Comparison of ENCODE assay signal across 13 cellular contexts in genomic region chr1:168893359-168893791, GRCh38.
DNase-seq lines count a peak whose midpoint lies in the region; ATAC-seq and TF ChIP-seq lines count a peak whose summit lies in the region.
"Had no signal": no experiment of that assay in that cellular context is flagged by ENCODE, and none has a peak within 500 bp of the region (broad histone marks: within the 10 kb centered on the region; RNA-seq: fewer than 3 reads in every experiment).

No MANE protein-coding gene starts in this region.

- peak; percentile 41 for ATAC-seq in upper lobe of right lung
- no peak for ATAC-seq in GM19452 (IDR thresholded peaks at IDR 0.05; ENCODE audit: unreplicated experiment)
- ATAC-seq: HepG2; natural killer cell treated with Interleukin-12 subunit alpha and Interleukin-12 subunit beta and Interleukin-15 and Interleukin-18, amount 100 ng/mL, for 72 hours had no signal

- H3K4me1 ChIP-seq in esophagus muscularis mucosa, result no peaks in the 10 kb centered on the region
- no peaks in the 10 kb centered on the region for H3K4me1 ChIP-seq in muscle layer of duodenum (ENCODE audit: control insufficient read depth in 1 of 2, insufficient read depth in 2 of 2, low read length in 2 of 2)
- H3K4me1 ChIP-seq in upper lobe of right lung, result no peaks in the 10 kb centered on the region

- H3K4me3 ChIP-seq in esophagus muscularis mucosa (peak overlapping the region in 1 of 4 donors; percentile 1), muscle layer of duodenum (ENCODE audit: low read depth in 1 of 2, low read length in 2 of 2) (no peak overlapping the region), upper lobe of right lung (no peak overlapping the region)

- TF ChIP-seq CTCF in esophagus muscularis mucosa (IDR thresholded peaks at IDR 0.05) (no peak), upper lobe of right lung (IDR thresholded peaks at IDR 0.05) (no peak)

- WGBS in esophagus muscularis mucosa, result 65% methylated on average over 3 of the region's 3 CpGs

- H3K27me3 ChIP-seq in esophagus muscularis mucosa (no peaks in the 10 kb centered on the region), muscle layer of duodenum (ENCODE audit: low read depth, low read length) (no peaks in the 10 kb centered on the region), upper lobe of right lung (no peaks in the 10 kb centered on the region)

- intact Hi-C loops in esophagus muscularis mucosa (cut with DNase I) (no loop called here), upper lobe of right lung (cut with DNase I) (no loop called here)

- H3K36me3 ChIP-seq in esophagus muscularis mucosa (no peaks in the 10 kb centered on the region), muscle layer of duodenum (ENCODE audit: control insufficient read depth in 1 of 2, insufficient read depth in 2 of 2, low read length in 2 of 2) (no peaks in the 10 kb centered on the region), upper lobe of right lung (no peaks in the 10 kb centered on the region)

- H3K9me3 ChIP-seq in esophagus muscularis mucosa (peaks cover 0 to 3% (median 0%) of the 10 kb centered on the region in 4 donors), muscle layer of duodenum (ENCODE audit: control insufficient read depth in 1 of 2, low read length in 2 of 2) (no peaks in the 10 kb centered on the region), upper lobe of right lung (no peaks in the 10 kb centered on the region)

- DNase-seq in NCI-H446 (lab: John Stamatoyannopoulos, UW) (peak; percentile 29 to 69), esophagus muscularis mucosa (ENCODE audit: extremely low spot score) (no peak), upper lobe of right lung (no peak), SW480 (ENCODE audit: low spot score) (no peak)
- DNase-seq in activated T-cell treated with anti-CD3 and anti-CD28 coated beads, Interleukin-2, amount 50 U/mL, for 48 hours, result no peak
- DNase-seq: activated CD4-positive, CD25-positive, alpha-beta regulatory T cell treated with anti-CD3 and anti-CD28 coated beads, Interleukin-2, amount 50 U/mL, for 72 hours; cortex of kidney; DMS153; stimulated activated CD4-positive, alpha-beta T cell treated with anti-CD3 and anti-CD28 coated beads, Interleukin-2, amount 100 ng/mL, for 48 hours had no signal

- TF ChIP-seq EP300 in esophagus muscularis mucosa (IDR thresholded peaks at IDR 0.05), result no peak

- H3K27ac ChIP-seq in esophagus muscularis mucosa (replicated peaks in 1 of 4) (peak overlapping the region; percentile 33 to 62 (median 58)), muscle layer of duodenum (ENCODE audit: low read length) (peak overlapping the region; percentile 36), upper lobe of right lung (no peak overlapping the region)

- no peak for TF ChIP-seq POLR2A in esophagus muscularis mucosa (IDR thresholded peaks at IDR 0.05; ENCODE audit: low read depth)

Comparison
In these comparisons a context has a peak if more than half of its experiments do, and no peak if none do; other contexts are left out.
1. DNase-seq: peak in NCI-H446 (2 of 2); none in esophagus muscularis mucosa (single experiment), upper lobe of right lung (single experiment), activated T-cell treated with anti-CD3 and anti-CD28 coated beads, Interleukin-2, amount 50 U/mL, for 48 hours (0 of 2) and SW480 (single experiment).